9 cellular contexts compared by ENCODE assay signal in the genomic region with DNA sequence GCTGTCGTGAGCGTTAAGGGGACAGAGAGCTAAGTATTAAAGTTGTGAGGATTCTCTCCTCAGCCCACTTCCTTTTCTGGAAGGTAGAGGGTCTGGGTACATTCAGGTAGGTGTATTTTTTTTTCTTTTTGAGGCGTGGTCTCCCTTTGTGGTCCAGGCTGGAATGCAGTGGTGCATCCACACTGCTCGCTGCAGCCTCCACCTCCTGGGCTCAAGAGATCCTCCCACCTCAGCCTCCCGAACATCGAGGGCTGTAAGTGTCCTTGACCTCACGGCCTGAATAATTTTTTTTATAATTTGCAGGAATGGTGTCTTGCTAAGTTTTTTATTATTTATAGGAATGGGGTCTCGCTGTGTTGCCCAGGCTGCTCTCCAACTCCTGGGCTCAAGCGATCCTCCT. TPM values are rescaled to one million over a fixed set of nuclear protein-coding genes. Genes with fewer than 3 reads are reported as not detected.
DNase-seq lines count a peak whose midpoint lies in the region; ATAC-seq and TF ChIP-seq lines count a peak whose summit lies in the region.
"Had no signal": no experiment of that assay in that cellular context is flagged by ENCODE, and none has a peak within 500 bp of the region (broad histone marks: within the 10 kb centered on the region; RNA-seq: fewer than 3 reads in every experiment).

No MANE protein-coding gene starts in this region.

- H3K27ac Mint-ChIP-seq in activated T-cell treated with anti-CD3 and anti-CD28 coated beads, Interleukin-2, amount 50 U/mL, for 72 hours, result peak overlapping the region; percentile 36
- peak overlapping the region; percentile 87 for H3K27ac Mint-ChIP-seq in activated naive CD8-positive, alpha-beta T cell treated with anti-CD3 and anti-CD28 coated beads, Interleukin-2, amount 10 ng/mL, durations not matched to agents 7 days and 5 days

- no peaks in the 10 kb centered on the region for H3K9me3 Mint-ChIP-seq in activated T-cell treated with anti-CD3 and anti-CD28 coated beads, Interleukin-2, amount 50 U/mL, for 72 hours
- H3K9me3 Mint-ChIP-seq in activated naive CD8-positive, alpha-beta T cell treated with anti-CD3 and anti-CD28 coated beads, Interleukin-2, amount 10 ng/mL, durations not matched to agents 7 days and 5 days, result no peaks in the 10 kb centered on the region

- no peaks in the 10 kb centered on the region for H3K27me3 Mint-ChIP-seq in activated T-cell treated with anti-CD3 and anti-CD28 coated beads, Interleukin-2, amount 50 U/mL, for 72 hours (ENCODE audit: low read depth)
- H3K27me3 Mint-ChIP-seq in activated naive CD8-positive, alpha-beta T cell treated with anti-CD3 and anti-CD28 coated beads, Interleukin-2, amount 10 ng/mL, durations not matched to agents 7 days and 5 days, result no peaks in the 10 kb centered on the region

- no peak for TF ChIP-seq RAD21 in liver (IDR thresholded peaks at IDR 0.05)

- H3K27me3 ChIP-seq in liver (ENCODE audit: control insufficient read depth in 4 of 4, insufficient read depth in 4 of 4, low read length in 3 of 4) (no peaks in the 10 kb centered on the region), tibial artery (no peaks in the 10 kb centered on the region)

- intact Hi-C loops in tibial artery (cut with DNase I; ENCODE audit: low total_unique reads), result no loop called here
- intact Hi-C loops in lower leg skin (cut with DNase I; ENCODE audit: low total_unique reads), result no loop called here

- H3K36me3 ChIP-seq in liver (ENCODE audit: control insufficient read depth in 4 of 4, insufficient read depth in 3 of 4, low read depth in 1 of 4, low read length in 3 of 4) (peaks cover 5 to 34% (median 29%) of the 10 kb centered on the region in 4 donors), tibial artery (peaks cover 21 to 46% (median 27%) of the 10 kb centered on the region in 3 donors)

- POLR2A ChIA-PET in activated naive CD8-positive, alpha-beta T cell treated with anti-CD3 and anti-CD28 coated beads, Interleukin-2, amount 10 ng/mL, durations not matched to agents 7 days and 5 days (lab: Charles Lee), result interaction anchor here (0.7 to 2.5 kb wide), 6 partner anchors 8 to 35 kb away, joined by 3 to 17 read pairs (median 7); a partner anchor contains a TSS

- no peak for DNase-seq in activated T-cell treated with anti-CD3 and anti-CD28 coated beads, Interleukin-2, amount 50 U/mL, for 72 hours
- DNase-seq in activated T-cell treated with anti-CD3 and anti-CD28 coated beads, Interleukin-2, amount 50 U/mL, for 1 hour, result no peak
- DNase-seq in activated naive CD8-positive, alpha-beta T cell treated with anti-CD3 and anti-CD28 coated beads, Interleukin-2, amount 10 ng/mL, durations not matched to agents 7 days and 5 days, result no peak
- DNase-seq in tibial artery (no peak), lower leg skin (ENCODE audit: low spot score in 2 of 2) (no peak)
- DNase-seq: hypothalamus had no signal

- TF ChIP-seq CTCF in liver (IDR thresholded peaks at IDR 0.05; ENCODE audit: low read depth, low read length, missing input control), result no peak
- no peak for TF ChIP-seq CTCF in tibial artery (IDR thresholded peaks at IDR 0.05)
- no peak for TF ChIP-seq CTCF in lower leg skin (IDR thresholded peaks at IDR 0.05)

- H3K27ac ChIP-seq in liver (ENCODE audit: low read depth in 1 of 2, low read length in 2 of 2) (no peak overlapping the region), tibial artery (no peak overlapping the region)

- WGBS in liver, result 89% methylated on average over 9 of the region's 9 CpGs
- 82 to 86% methylated on average over 9 of the region's 9 CpGs for WGBS in lower leg skin, 2 donors

- H3K4me3 Mint-ChIP-seq in activated T-cell treated with anti-CD3 and anti-CD28 coated beads, Interleukin-2, amount 50 U/mL, for 72 hours, result peak overlapping the region; percentile 93 to 100
- H3K4me3 Mint-ChIP-seq in activated naive CD8-positive, alpha-beta T cell treated with anti-CD3 and anti-CD28 coated beads, Interleukin-2, amount 10 ng/mL, durations not matched to agents 7 days and 5 days, result peak overlapping the region; percentile 94

- H3K4me1 ChIP-seq in liver (ENCODE audit: control insufficient read depth in 4 of 4, insufficient read depth in 4 of 4, low read length in 3 of 4) (peaks cover 0 to 15% (median 9%) of the 10 kb centered on the region in 4 donors), tibial artery (peaks cover 0 to 26% (median 15%) of the 10 kb centered on the region in 4 donors)

- H3K36me3 Mint-ChIP-seq in activated T-cell treated with anti-CD3 and anti-CD28 coated beads, Interleukin-2, amount 50 U/mL, for 72 hours (ENCODE audit: insufficient read depth in 2 of 2), result peaks cover 13 to 20% of the 10 kb centered on the region in 2 donors
- H3K36me3 Mint-ChIP-seq in activated naive CD8-positive, alpha-beta T cell treated with anti-CD3 and anti-CD28 coated beads, Interleukin-2, amount 10 ng/mL, durations not matched to agents 7 days and 5 days, result peaks cover 13% of the 10 kb centered on the region

- no peak for ATAC-seq in activated T-cell treated with anti-CD3 and anti-CD28 coated beads, Interleukin-2, amount 50 U/mL, for 72 hours (replicated peaks in 1 of 2)
- ATAC-seq in activated naive CD8-positive, alpha-beta T cell treated with anti-CD3 and anti-CD28 coated beads, Interleukin-2, amount 10 ng/mL, durations not matched to agents 7 days and 5 days (ENCODE audit: low read depth), result no peak
- ATAC-seq in GM19328 (IDR thresholded peaks at IDR 0.05; ENCODE audit: unreplicated experiment) (no peak), HG02571 (IDR thresholded peaks at IDR 0.05; ENCODE audit: unreplicated experiment) (no peak)

- H3K4me3 ChIP-seq in liver (ENCODE audit: low read depth in 1 of 3, low read length in 3 of 3) (peak overlapping the region; percentile 67 to 93 (median 81)), tibial artery (peak overlapping the region; percentile 68 to 79), lower leg skin (ENCODE audit: low read depth, poor library complexity, severe bottlenecking) (no peak overlapping the region)

- H3K9me3 ChIP-seq in liver (ENCODE audit: control insufficient read depth in 4 of 4, low read length in 3 of 4) (no peaks in the 10 kb centered on the region), tibial artery (no peaks in the 10 kb centered on the region)

- no peak for TF ChIP-seq POLR2A in lower leg skin (IDR thresholded peaks at IDR 0.05)

- peaks cover 39% of the 10 kb centered on the region for H3K4me1 Mint-ChIP-seq in activated T-cell treated with anti-CD3 and anti-CD28 coated beads, Interleukin-2, amount 50 U/mL, for 72 hours (ENCODE audit: low read depth)
- H3K4me1 Mint-ChIP-seq in activated naive CD8-positive, alpha-beta T cell treated with anti-CD3 and anti-CD28 coated beads, Interleukin-2, amount 10 ng/mL, durations not matched to agents 7 days and 5 days, result peaks cover 13% of the 10 kb centered on the region

- no peak overlapping the region for H3K9ac ChIP-seq in liver (ENCODE audit: low read depth in 1 of 2, low read length in 2 of 2)

TF ChIP-seq in liver, 16 proteins besides CTCF, POLR2A, EP300 and RAD21:
- TF ChIP-seq, protein P1, sequence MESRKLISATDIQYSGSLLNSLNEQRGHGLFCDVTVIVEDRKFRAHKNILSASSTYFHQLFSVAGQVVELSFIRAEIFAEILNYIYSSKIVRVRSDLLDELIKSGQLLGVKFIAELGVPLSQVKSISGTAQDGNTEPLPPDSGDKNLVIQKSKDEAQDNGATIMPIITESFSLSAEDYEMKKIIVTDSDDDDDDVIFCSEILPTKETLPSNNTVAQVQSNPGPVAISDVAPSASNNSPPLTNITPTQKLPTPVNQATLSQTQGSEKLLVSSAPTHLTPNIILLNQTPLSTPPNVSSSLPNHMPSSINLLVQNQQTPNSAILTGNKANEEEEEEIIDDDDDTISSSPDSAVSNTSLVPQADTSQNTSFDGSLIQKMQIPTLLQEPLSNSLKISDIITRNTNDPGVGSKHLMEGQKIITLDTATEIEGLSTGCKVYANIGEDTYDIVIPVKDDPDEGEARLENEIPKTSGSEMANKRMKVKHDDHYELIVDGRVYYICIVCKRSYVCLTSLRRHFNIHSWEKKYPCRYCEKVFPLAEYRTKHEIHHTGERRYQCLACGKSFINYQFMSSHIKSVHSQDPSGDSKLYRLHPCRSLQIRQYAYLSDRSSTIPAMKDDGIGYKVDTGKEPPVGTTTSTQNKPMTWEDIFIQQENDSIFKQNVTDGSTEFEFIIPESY (IDR thresholded peaks at IDR 0.05), result no peak
- TF ChIP-seq FOXA1 (IDR thresholded peaks at IDR 0.05) (no peak), NR2F2 (IDR thresholded peaks at IDR 0.05) (no peak), FOXA2 (IDR thresholded peaks at IDR 0.05) (no peak), GABPA (IDR thresholded peaks at IDR 0.05 in 1 of 2, conservative IDR thresholded peaks at IDR 0.05 in 1 of 2) (no peak), HNF4A (conservative IDR thresholded peaks at IDR 0.05) (no peak), YY1 (IDR thresholded peaks at IDR 0.05) (no peak), RXRA (IDR thresholded peaks at IDR 0.05) (no peak)
- TF ChIP-seq, protein P2, sequence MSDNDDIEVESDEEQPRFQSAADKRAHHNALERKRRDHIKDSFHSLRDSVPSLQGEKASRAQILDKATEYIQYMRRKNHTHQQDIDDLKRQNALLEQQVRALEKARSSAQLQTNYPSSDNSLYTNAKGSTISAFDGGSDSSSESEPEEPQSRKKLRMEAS (IDR thresholded peaks at IDR 0.05), result no peak
TF ChIP-seq in liver: peak in this region for 0.

RNA-seq across cellular contexts. Expression of a gene that starts 1.4 kb away (rescaled TPM):
- 10 to 100 TPM; 37.3 to 53.4 TPM for total RNA-seq in activated T-cell treated with anti-CD3 and anti-CD28 coated beads, Interleukin-2, amount 50 U/mL, for 72 hours
- total RNA-seq in activated naive CD8-positive, alpha-beta T cell treated with anti-CD3 and anti-CD28 coated beads, Interleukin-2, amount 10 ng/mL, durations not matched to agents 7 days and 5 days, result 10 to 100 TPM; 45.3 to 48.6 TPM
- total RNA-seq in liver (10 to 100 TPM in 1 of 2 donors, 1 to 10 TPM in 1; 9.2 to 12.1 TPM), lower leg skin (10 to 100 TPM in 3 of 4 donors, 1 to 10 TPM in 1; 8.3 to 36.4 (median 19.0) TPM)
- polyA plus RNA-seq in liver, result 10 to 100 TPM in 1 of 2 donors, 1 to 10 TPM in 1; 6.1 to 24.4 TPM

RNA-seq across cellular contexts. Expression of a gene that starts 19.2 kb away (rescaled TPM):
- total RNA-seq in activated T-cell treated with anti-CD3 and anti-CD28 coated beads, Interleukin-2, amount 50 U/mL, for 72 hours, result 10 to 100 TPM; 51.7 to 52.3 TPM
- 10 to 100 TPM; 66.7 to 70.2 TPM for total RNA-seq in activated naive CD8-positive, alpha-beta T cell treated with anti-CD3 and anti-CD28 coated beads, Interleukin-2, amount 10 ng/mL, durations not matched to agents 7 days and 5 days
- total RNA-seq in liver (10 to 100 TPM in 1 of 2 donors, 1 to 10 TPM in 1; 9.0 to 12.4 TPM), lower leg skin (10 to 100 TPM; 22.0 to 45.8 (median 24.6) TPM)
- 1 to 10 TPM; 4.7 to 5.3 TPM for polyA plus RNA-seq in liver

RNA-seq across cellular contexts. Expression of a gene that starts 36.1 kb away (rescaled TPM):
- 10 to 100 TPM; 29.8 to 31.2 TPM for total RNA-seq in activated T-cell treated with anti-CD3 and anti-CD28 coated beads, Interleukin-2, amount 50 U/mL, for 72 hours
- 10 to 100 TPM; 32.6 to 33.2 TPM for total RNA-seq in activated naive CD8-positive, alpha-beta T cell treated with anti-CD3 and anti-CD28 coated beads, Interleukin-2, amount 10 ng/mL, durations not matched to agents 7 days and 5 days
- total RNA-seq in liver (10 to 100 TPM; 14.1 to 41.7 TPM), lower leg skin (100 to 1,000 TPM in 1 of 4 donors, 10 to 100 TPM in 3; 42.8 to 117 (median 46.1) TPM)
- 10 to 100 TPM; 12.5 to 16.1 TPM for polyA plus RNA-seq in liver
